Comparison of ENCODE assay signal across 23 cellular contexts in genomic region chr13:113050856-113051431, GRCh38. TPM values are rescaled to one million over a fixed set of nuclear protein-coding genes. Genes with fewer than 3 reads are reported as not detected.
DNase-seq lines count a peak whose midpoint lies in the region; ATAC-seq and TF ChIP-seq lines count a peak whose summit lies in the region.
"Had no signal": no experiment of that assay in that cellular context is flagged by ENCODE, and none has a peak within 500 bp of the region (broad histone marks: within the 10 kb centered on the region; RNA-seq: fewer than 3 reads in every experiment).

No MANE protein-coding gene starts in this region.

- peaks cover 51% of the 10 kb centered on the region for H3K4me1 Mint-ChIP-seq in nephron progenitor cell
- H3K4me1 Mint-ChIP-seq: activated CD4-positive, alpha-beta T cell treated with anti-CD3 and anti-CD28 coated beads, Interleukin-2, amount 10 ng/mL, durations not matched to agents 24 days and 14 days had no signal

- intact Hi-C loops in left ventricle myocardium superior (cut with micrococcal nuclease) = no loop called here

- no peak overlapping the region for H3K27ac ChIP-seq in RWPE2 (ENCODE audit: poor library complexity, severe bottlenecking)
- H3K27ac ChIP-seq: breast epithelium, C4-2B, prostate gland, suprapubic skin had no signal

- peaks cover 17% of the 10 kb centered on the region for H3K36me3 Mint-ChIP-seq in nephron progenitor cell (ENCODE audit: low read depth)
- H3K36me3 Mint-ChIP-seq: natural killer cell treated with Interleukin-12 subunit alpha and Interleukin-12 subunit beta and Interleukin-15 and Interleukin-18, amount 100 ng/mL, for 72 hours had no signal

- ATAC-seq in RWPE2 (ENCODE audit: low read depth) (no peak), left ventricle myocardium superior (no peak), GM21528 (IDR thresholded peaks at IDR 0.05; ENCODE audit: low FRiP score, unreplicated experiment) (no peak)
- ATAC-seq: esophagus mucosa; natural killer cell treated with Interleukin-12 subunit alpha and Interleukin-12 subunit beta and Interleukin-15 and Interleukin-18, amount 100 ng/mL, for 72 hours had no signal

- H3K27ac Mint-ChIP-seq in nephron progenitor cell = no peak overlapping the region
- H3K27ac Mint-ChIP-seq: activated CD4-positive, alpha-beta T cell treated with anti-CD3 and anti-CD28 coated beads, Interleukin-2, amount 10 ng/mL, durations not matched to agents 24 days and 14 days; natural killer cell treated with Interleukin-12 subunit alpha and Interleukin-12 subunit beta and Interleukin-15 and Interleukin-18, amount 100 ng/mL, for 72 hours had no signal

- H3K36me3 ChIP-seq in RWPE2 (ENCODE audit: low read depth) = no peaks in the 10 kb centered on the region
- H3K36me3 ChIP-seq: breast epithelium, prostate gland had no signal

- TF ChIP-seq CTCF in RWPE2 (IDR thresholded peaks at IDR 0.05; ENCODE audit: poor library complexity, severe bottlenecking) (no peak), nephron progenitor cell (IDR thresholded peaks at IDR 0.05) (no peak)

- H3K9me3 ChIP-seq in RWPE2 (ENCODE audit: severe bottlenecking) = no peaks in the 10 kb centered on the region
- H3K9me3 ChIP-seq: breast epithelium, prostate gland, suprapubic skin had no signal

- no peaks in the 10 kb centered on the region for H3K9me3 Mint-ChIP-seq in nephron progenitor cell
- H3K9me3 Mint-ChIP-seq: activated CD4-positive, alpha-beta T cell treated with anti-CD3 and anti-CD28 coated beads, Interleukin-2, amount 10 ng/mL, durations not matched to agents 24 days and 14 days; natural killer cell treated with Interleukin-12 subunit alpha and Interleukin-12 subunit beta and Interleukin-15 and Interleukin-18, amount 100 ng/mL, for 72 hours had no signal

- no peaks in the 10 kb centered on the region for H3K4me1 ChIP-seq in RWPE2 (ENCODE audit: insufficient read depth, poor library complexity, severe bottlenecking)
- H3K4me1 ChIP-seq: breast epithelium, prostate gland, suprapubic skin had no signal

- DNase-seq in G401 (ENCODE audit: low spot score) (peak; percentile 50), RWPE2 (ENCODE audit: low spot score) (peak; percentile 55), left ventricle myocardium superior (peak; percentile 27), nephron progenitor cell (peak; percentile 35), NCI-H1092 treated with DMSO at 0.1 percent for 48 hours (lab: John Stamatoyannopoulos, UW) (no peak), dedifferentiated amniotic fluid mesenchymal stem cell (ENCODE audit: extremely low spot score) (no peak)
- DNase-seq in activated CD4-positive, alpha-beta T cell treated with anti-CD3 and anti-CD28 coated beads for 48 hours = no peak
- DNase-seq: ACHN; activated CD4-positive, alpha-beta T cell treated with anti-CD3 and anti-CD28 coated beads, Interleukin-2, amount 10 ng/mL, durations not matched to agents 24 days and 14 days; DMS 273 treated with DMSO at 0.1 percent for 48 hours; islet precursor cell; KBM-7; NCI-H2029; NCI-H446 treated with DMSO at 0.1 percent for 48 hours; stimulated activated CD4-positive, alpha-beta T cell treated with anti-CD3 and anti-CD28 coated beads, Interleukin-4, amount 100 ng/mL, for 4 hours; SW 1271 had no signal

- H3K27me3 Mint-ChIP-seq in nephron progenitor cell (ENCODE audit: low read depth, poor library complexity) = peaks cover 76% of the 10 kb centered on the region
- H3K27me3 Mint-ChIP-seq: activated CD4-positive, alpha-beta T cell treated with anti-CD3 and anti-CD28 coated beads, Interleukin-2, amount 10 ng/mL, durations not matched to agents 24 days and 14 days had no signal

- no peak overlapping the region for H3K4me3 ChIP-seq in RWPE2 (ENCODE audit: severe bottlenecking)
- H3K4me3 ChIP-seq: breast epithelium, prostate gland, suprapubic skin had no signal

- H3K4me3 Mint-ChIP-seq in nephron progenitor cell = peak overlapping the region; percentile 54
- H3K4me3 Mint-ChIP-seq: activated CD4-positive, alpha-beta T cell treated with anti-CD3 and anti-CD28 coated beads, Interleukin-2, amount 10 ng/mL, durations not matched to agents 24 days and 14 days; natural killer cell treated with Interleukin-12 subunit alpha and Interleukin-12 subunit beta and Interleukin-15 and Interleukin-18, amount 100 ng/mL, for 72 hours had no signal

- in situ Hi-C loops in G401 (cut with HindIII; ENCODE audit: low sequenced_read_pairs) = no loop called here

- H3K27me3 ChIP-seq in RWPE2 (ENCODE audit: insufficient read depth, poor library complexity, severe bottlenecking) = peaks cover 17% of the 10 kb centered on the region
- H3K27me3 ChIP-seq: breast epithelium had no signal

RNA-seq across cellular contexts. Expression of gene F7, which starts 54.6 kb away (rescaled TPM):
- total RNA-seq in G401 (2014; rRNA removed; shearing (Covaris generic)) = not detected in 2 replicates
- total RNA-seq in left ventricle myocardium superior = not detected
- total RNA-seq: activated CD4-positive, alpha-beta T cell treated with anti-CD3 and anti-CD28 coated beads, Interleukin-2, amount 10 ng/mL, durations not matched to agents 24 days and 14 days; esophagus mucosa; natural killer cell treated with Interleukin-12 subunit alpha and Interleukin-12 subunit beta and Interleukin-15 and Interleukin-18, amount 100 ng/mL, for 72 hours; suprapubic skin had no signal

Comparison
In these comparisons a context has a peak if more than half of its experiments do, and no peak if none do; other contexts are left out.
1. DNase-seq: peak in G401 (single experiment), RWPE2 (single experiment), left ventricle myocardium superior (single experiment) and nephron progenitor cell (single experiment); none in NCI-H1092 treated with DMSO at 0.1 percent for 48 hours (single experiment), dedifferentiated amniotic fluid mesenchymal stem cell (single experiment) and activated CD4-positive, alpha-beta T cell treated with anti-CD3 and anti-CD28 coated beads for 48 hours (single experiment).